In the genomic region with DNA sequence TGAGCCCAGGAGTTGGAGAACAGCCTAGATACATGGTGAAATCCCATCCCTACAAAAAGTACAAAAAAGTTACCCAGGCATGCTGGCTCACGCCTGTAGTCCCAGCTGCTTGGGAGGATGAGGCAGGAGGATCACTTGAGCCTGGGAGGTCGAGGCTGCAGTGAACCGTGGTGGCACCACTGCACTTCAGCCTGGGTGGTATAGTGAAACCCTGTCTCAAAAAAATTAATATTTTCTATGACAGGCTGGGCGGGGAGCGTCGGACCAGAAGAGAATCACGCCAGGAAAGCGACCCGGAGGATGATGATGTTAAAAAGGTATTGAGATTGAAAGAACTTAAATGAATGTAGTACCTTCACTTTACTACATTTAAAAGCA, we compare ENCODE assay signal across 11 cellular contexts. TPM values are rescaled to one million over a fixed set of nuclear protein-coding genes. Genes with fewer than 3 reads are reported as not detected.
DNase-seq lines count a peak whose midpoint lies in the region; ATAC-seq and TF ChIP-seq lines count a peak whose summit lies in the region.
"Had no signal": no experiment of that assay in that cellular context is flagged by ENCODE, and none has a peak within 500 bp of the region (broad histone marks: within the 10 kb centered on the region; RNA-seq: fewer than 3 reads in every experiment).

No MANE protein-coding gene starts in this region.

- H3K36me3 Mint-ChIP-seq in activated naive CD4-positive, alpha-beta T cell treated with anti-CD3 and anti-CD28 coated beads, Interleukin-2, amount 50 U/mL, for 24 hours = peaks cover 19% of the 10 kb centered on the region
- H3K36me3 Mint-ChIP-seq in activated B cell treated with CpG ODN at 0.5 μM for 24 hours (ENCODE audit: low read depth) (peaks cover 34% of the 10 kb centered on the region), type B pancreatic cell (peaks cover 29% of the 10 kb centered on the region)

- peak overlapping the region; percentile 91 for H3K4me3 ChIP-seq in iPS-15b (ENCODE audit: low read depth, low read length)

- no peak overlapping the region for H3K9ac ChIP-seq in iPS-15b (ENCODE audit: low read depth, low read length)

- H3K27me3 Mint-ChIP-seq in activated naive CD4-positive, alpha-beta T cell treated with anti-CD3 and anti-CD28 coated beads, Interleukin-2, amount 50 U/mL, for 24 hours = no peaks in the 10 kb centered on the region
- H3K27me3 Mint-ChIP-seq in activated B cell treated with CpG ODN at 0.5 μM for 24 hours = no peaks in the 10 kb centered on the region
- H3K27me3 Mint-ChIP-seq in type B pancreatic cell = no peaks in the 10 kb centered on the region

- DNase-seq in activated naive CD4-positive, alpha-beta T cell treated with anti-CD3 and anti-CD28 coated beads, Interleukin-2, amount 50 U/mL, for 16 hours = no peak
- DNase-seq in activated B cell treated with CpG ODN at 0.5 μM for 24 hours (no peak), type B pancreatic cell (ENCODE audit: extremely low spot score, unreplicated experiment) (no peak), GOT3 (lab: John Stamatoyannopoulos, UW) (no peak)
- DNase-seq: NCI-H1694 treated with DMSO at 0.1 percent for 48 hours, NCI-H748 treated with DMSO at 0.1 percent for 48 hours had no signal

- no peaks in the 10 kb centered on the region for H3K9me3 ChIP-seq in iPS-15b (ENCODE audit: control insufficient read depth, insufficient read depth, low read length)

- TF ChIP-seq CTCF in activated B cell treated with CpG ODN at 0.5 μM for 24 hours (IDR thresholded peaks at IDR 0.05) (no peak), type B pancreatic cell (conservative IDR thresholded peaks at IDR 0.05) (no peak)

- H3K4me1 Mint-ChIP-seq in activated naive CD4-positive, alpha-beta T cell treated with anti-CD3 and anti-CD28 coated beads, Interleukin-2, amount 50 U/mL, for 24 hours = peaks cover 31% of the 10 kb centered on the region
- H3K4me1 Mint-ChIP-seq in activated B cell treated with CpG ODN at 0.5 μM for 24 hours (peaks cover 36% of the 10 kb centered on the region), type B pancreatic cell (ENCODE audit: unreplicated experiment) (peaks cover 7% of the 10 kb centered on the region)

- peaks cover 2% of the 10 kb centered on the region for H3K4me1 ChIP-seq in iPS-15b (ENCODE audit: control insufficient read depth, insufficient read depth, low read length)

- H3K4me3 Mint-ChIP-seq in activated naive CD4-positive, alpha-beta T cell treated with anti-CD3 and anti-CD28 coated beads, Interleukin-2, amount 50 U/mL, for 24 hours = peak overlapping the region; percentile 99
- peak overlapping the region; percentile 41 for H3K4me3 Mint-ChIP-seq in activated B cell treated with CpG ODN at 0.5 μM for 24 hours
- H3K4me3 Mint-ChIP-seq in type B pancreatic cell = peak overlapping the region; percentile 75

- H3K9me3 Mint-ChIP-seq in activated naive CD4-positive, alpha-beta T cell treated with anti-CD3 and anti-CD28 coated beads, Interleukin-2, amount 50 U/mL, for 24 hours = no peaks in the 10 kb centered on the region
- no peaks in the 10 kb centered on the region for H3K9me3 Mint-ChIP-seq in activated B cell treated with CpG ODN at 0.5 μM for 24 hours
- H3K9me3 Mint-ChIP-seq in type B pancreatic cell = no peaks in the 10 kb centered on the region

- no peak for ATAC-seq in activated B cell treated with CpG ODN at 0.5 μM for 24 hours (ENCODE audit: low read depth)
- no peak for ATAC-seq in GM18517 (IDR thresholded peaks at IDR 0.05; ENCODE audit: unreplicated experiment)
- no peak for ATAC-seq in GM21528 (IDR thresholded peaks at IDR 0.05; ENCODE audit: low FRiP score, unreplicated experiment)
- ATAC-seq: SK-N-SH treated with all-trans-retinoic acid at 6 μM for 48 hours had no signal

- POLR2A ChIA-PET in activated B cell treated with CpG ODN at 0.5 μM for 24 hours (lab: Charles Lee) = interaction anchor here (0.7 kb wide), 1 partner anchor 96 kb away, joined by 4 read pairs; no protein-coding TSS in a partner anchor

- H3K27me3 ChIP-seq in iPS-15b (ENCODE audit: control insufficient read depth, insufficient read depth, low read length) = no peaks in the 10 kb centered on the region

- intact Hi-C loops in activated B cell treated with CpG ODN at 0.5 μM for 24 hours (cut with micrococcal nuclease) = no loop called here

- peak overlapping the region; percentile 80 for H3K27ac Mint-ChIP-seq in activated naive CD4-positive, alpha-beta T cell treated with anti-CD3 and anti-CD28 coated beads, Interleukin-2, amount 50 U/mL, for 24 hours
- peak overlapping the region; percentile 35 for H3K27ac Mint-ChIP-seq in activated B cell treated with CpG ODN at 0.5 μM for 24 hours
- peak overlapping the region; percentile 50 for H3K27ac Mint-ChIP-seq in type B pancreatic cell

- H3K36me3 ChIP-seq in iPS-15b (ENCODE audit: control insufficient read depth, insufficient read depth, low read length) = peaks cover 41% of the 10 kb centered on the region

- CTCF ChIA-PET in activated B cell treated with CpG ODN at 0.5 μM for 24 hours (lab: Charles Lee) = no interaction called here

RNA-seq across cellular contexts. Expression of a gene that starts 2.1 kb away (rescaled TPM):
- total RNA-seq in activated B cell treated with CpG ODN at 0.5 μM for 24 hours (102 and 109 TPM in 2 replicates), type B pancreatic cell (ENCODE audit: low replicate concordance) (74.3 and 95.7 TPM in 2 replicates)

RNA-seq across cellular contexts. Expression of a gene that starts 7.0 kb away (rescaled TPM):
- 19.8 and 21.6 TPM in 2 replicates for total RNA-seq in activated B cell treated with CpG ODN at 0.5 μM for 24 hours
- 19.0 and 19.5 TPM in 2 replicates for total RNA-seq in type B pancreatic cell (ENCODE audit: low replicate concordance)

RNA-seq across cellular contexts. Expression of a gene that starts 56.6 kb away (rescaled TPM):
- total RNA-seq in activated B cell treated with CpG ODN at 0.5 μM for 24 hours = 22.6 and 27.1 TPM in 2 replicates
- total RNA-seq in type B pancreatic cell (ENCODE audit: low replicate concordance) = 23.5 and 37.6 TPM in 2 replicates

Comparison
In these comparisons a context has a peak if more than half of its experiments do, and no peak if none do; other contexts are left out.
1. H3K4me3 Mint-ChIP-seq: peak in every context shown above with its lines; median percentile 99 in activated naive CD4-positive, alpha-beta T cell treated with anti-CD3 and anti-CD28 coated beads, Interleukin-2, amount 50 U/mL, for 24 hours; 75 in type B pancreatic cell; 41 in activated B cell treated with CpG ODN at 0.5 μM for 24 hours.